14 cellular contexts compared by ENCODE assay signal in the genomic region with DNA sequence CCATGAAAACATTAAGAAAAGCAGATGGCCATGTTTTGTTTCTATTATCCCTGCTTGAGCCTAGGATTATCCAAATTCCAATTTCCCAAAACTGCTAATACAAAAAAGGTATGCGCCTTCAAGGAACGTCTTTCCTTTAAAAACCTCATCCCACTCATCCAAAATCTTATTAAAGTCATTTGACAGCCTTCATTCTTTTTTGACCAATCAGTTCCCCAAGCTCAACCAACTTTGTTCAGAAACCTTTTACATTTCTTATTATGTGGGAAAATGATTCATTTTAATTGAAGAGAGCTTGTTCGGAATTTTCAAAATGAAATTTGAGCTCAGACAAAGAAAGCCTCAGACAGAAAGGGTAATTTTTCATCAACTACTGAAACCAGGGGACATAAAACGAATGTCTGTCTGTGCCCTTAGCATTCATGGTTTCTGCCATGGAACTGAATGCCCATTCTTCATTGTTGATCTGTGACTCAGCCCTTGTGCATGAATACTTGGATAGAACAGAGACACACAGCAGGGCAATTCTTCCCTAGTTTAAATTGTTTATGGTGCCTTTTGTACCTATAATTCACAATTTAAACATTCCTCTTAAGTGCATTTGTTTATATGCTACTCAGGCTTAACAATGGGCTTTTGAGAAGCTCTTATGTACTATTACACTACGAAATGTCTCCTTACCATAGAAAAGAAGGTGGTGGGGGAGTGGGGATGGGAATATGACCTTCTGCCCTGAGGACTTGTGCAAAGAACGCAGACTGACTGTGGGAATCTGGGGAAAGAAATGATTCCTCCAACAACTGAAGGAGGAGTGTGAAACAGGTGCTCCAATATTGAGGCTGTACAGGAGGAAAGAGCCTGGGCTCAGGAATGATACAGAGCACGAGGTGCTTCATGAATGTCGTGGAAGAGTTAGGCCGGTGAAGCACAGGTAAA. TPM values are rescaled to one million over a fixed set of nuclear protein-coding genes. Genes with fewer than 3 reads are reported as not detected.
DNase-seq lines count a peak whose midpoint lies in the region; ATAC-seq, FAIRE-seq and TF ChIP-seq lines count a peak whose summit lies in the region.
"Had no signal": no experiment of that assay in that cellular context is flagged by ENCODE, and none has a peak within 500 bp of the region (broad histone marks: within the 10 kb centered on the region; RNA-seq: fewer than 3 reads in every experiment).

No MANE protein-coding gene starts in this region.

- H3K27ac ChIP-seq in brain microvascular endothelial cell (no peak overlapping the region), keratinocyte (ENCODE audit: control insufficient read depth, insufficient read depth, low read length) (peak overlapping the region; percentile 50)
- H3K27ac ChIP-seq: hepatocyte had no signal

- no peak overlapping the region for H3K27ac Mint-ChIP-seq in activated CD4-positive, alpha-beta T cell treated with anti-CD3 and anti-CD28 coated beads, Interleukin-2, amount 10 ng/mL, durations not matched to agents 24 days and 14 days
- no peak overlapping the region for H3K27ac Mint-ChIP-seq in activated CD4-positive, alpha-beta T cell treated with anti-CD3 and anti-CD28 coated beads, Interleukin-2, amount 10 ng/mL, durations not matched to agents 7 days and 5 days
- H3K27ac Mint-ChIP-seq: dendritic cell treated with granulocyte-macrophage colony-stimulating factor and Interleukin-4, amounts not matched to agents 40 ng/mL and 50 ng/mL, for 4 days; naive thymus-derived CD4-positive, alpha-beta T cell had no signal

- peaks cover 5% of the 10 kb centered on the region for H3K27me3 Mint-ChIP-seq in activated CD4-positive, alpha-beta T cell treated with anti-CD3 and anti-CD28 coated beads, Interleukin-2, amount 10 ng/mL, durations not matched to agents 24 days and 14 days
- H3K27me3 Mint-ChIP-seq in activated CD4-positive, alpha-beta T cell treated with anti-CD3 and anti-CD28 coated beads, Interleukin-2, amount 10 ng/mL, durations not matched to agents 7 days and 5 days, result peaks cover 11% of the 10 kb centered on the region
- H3K27me3 Mint-ChIP-seq: dendritic cell treated with granulocyte-macrophage colony-stimulating factor and Interleukin-4, amounts not matched to agents 40 ng/mL and 50 ng/mL, for 4 days had no signal

- H3K36me3 ChIP-seq in brain microvascular endothelial cell (replicated peaks), result no peaks in the 10 kb centered on the region
- H3K36me3 ChIP-seq in keratinocyte (ENCODE audit: control insufficient read depth in 2 of 2, extremely low read depth in 1 of 2, insufficient read depth in 2 of 2, low read length in 2 of 2), result no peaks in the 10 kb centered on the region

- H3K4me3 ChIP-seq in brain microvascular endothelial cell (ENCODE audit: low read depth, low read length) (no peak overlapping the region), keratinocyte (ENCODE audit: control insufficient read depth in 2 of 3, extremely low read depth in 1 of 3, insufficient read depth in 2 of 3, low read depth in 1 of 3, low read length in 3 of 3) (no peak overlapping the region)
- H3K4me3 ChIP-seq: hepatocyte had no signal

- H2AFZ ChIP-seq in keratinocyte (ENCODE audit: control insufficient read depth, low read length), result no peak overlapping the region
- H2AFZ ChIP-seq: hepatocyte had no signal

- H3K4me1 ChIP-seq in keratinocyte (ENCODE audit: control insufficient read depth, extremely low read depth, insufficient read depth, low read length), result peaks cover 12% of the 10 kb centered on the region

- H3K4me1 Mint-ChIP-seq in activated CD4-positive, alpha-beta T cell treated with anti-CD3 and anti-CD28 coated beads, Interleukin-2, amount 10 ng/mL, durations not matched to agents 24 days and 14 days, result peaks cover 20% of the 10 kb centered on the region
- H3K4me1 Mint-ChIP-seq in activated CD4-positive, alpha-beta T cell treated with anti-CD3 and anti-CD28 coated beads, Interleukin-2, amount 10 ng/mL, durations not matched to agents 7 days and 5 days, result peaks cover 21% of the 10 kb centered on the region

- no peak overlapping the region for H3K4me2 ChIP-seq in keratinocyte (ENCODE audit: control insufficient read depth, extremely low read depth, insufficient read depth, low read depth, low read length)
- H3K4me2 ChIP-seq: hepatocyte had no signal

- H3K36me3 Mint-ChIP-seq in activated CD4-positive, alpha-beta T cell treated with anti-CD3 and anti-CD28 coated beads, Interleukin-2, amount 10 ng/mL, durations not matched to agents 24 days and 14 days (ENCODE audit: low read depth), result no peaks in the 10 kb centered on the region
- no peaks in the 10 kb centered on the region for H3K36me3 Mint-ChIP-seq in activated CD4-positive, alpha-beta T cell treated with anti-CD3 and anti-CD28 coated beads, Interleukin-2, amount 10 ng/mL, durations not matched to agents 7 days and 5 days (ENCODE audit: low read depth)

- H3K27me3 ChIP-seq in brain microvascular endothelial cell (replicated peaks) (no peaks in the 10 kb centered on the region), keratinocyte (ENCODE audit: control insufficient read depth, extremely low read depth, insufficient read depth, low read length) (no peaks in the 10 kb centered on the region)
- H3K27me3 ChIP-seq: hepatocyte had no signal

- no peaks in the 10 kb centered on the region for H3K79me2 ChIP-seq in keratinocyte (ENCODE audit: control insufficient read depth, insufficient read depth, low read length)
- H3K79me2 ChIP-seq: hepatocyte had no signal

- CTCF ChIA-PET in activated CD4-positive, alpha-beta T cell treated with anti-CD3 and anti-CD28 coated beads, Interleukin-2, amount 10 ng/mL, durations not matched to agents 7 days and 5 days (lab: Charles Lee), result interaction anchor here (0.6 to 1.5 kb wide), 2 partner anchors 334 to 393 kb away, joined by 3 to 4 read pairs; no protein-coding TSS in a partner anchor

- no peak overlapping the region for H3K9ac ChIP-seq in keratinocyte (ENCODE audit: control insufficient read depth, extremely low read depth, insufficient read depth, low read length)

- no peaks in the 10 kb centered on the region for H3K9me1 ChIP-seq in keratinocyte (ENCODE audit: control insufficient read depth, extremely low read depth, insufficient read depth, low read length)

- peak; percentile 50 for DNase-seq in activated CD4-positive, alpha-beta T cell treated with anti-CD3 and anti-CD28 coated beads, Interleukin-2, amount 10 ng/mL, durations not matched to agents 24 days and 14 days
- DNase-seq in activated CD4-positive, alpha-beta T cell treated with anti-CD3 and anti-CD28 coated beads, Interleukin-2, amount 10 ng/mL, durations not matched to agents 7 days and 5 days, result no peak
- DNase-seq in brain microvascular endothelial cell (peak; percentile 10), keratinocyte (ENCODE audit: low read depth, low spot score) (no peak), urothelium cell line (ENCODE audit: low spot score) (peak; percentile 72), SW480 (ENCODE audit: low spot score) (no peak), NCI-H1436 treated with DMSO at 0.1 percent for 48 hours (lab: John Stamatoyannopoulos, UW) (no peak)
- DNase-seq: activated CD4-positive, alpha-beta T cell treated with anti-CD3 and anti-CD28 coated beads for 48 hours; activated gamma-delta T cell treated with Interleukin-2 at 50 U/mL for 16 hours; naive thymus-derived CD4-positive, alpha-beta T cell; NK-92 treated with Interleukin-12 subunit alpha and Interleukin-12 subunit beta, amount 100 ng/mL, for 24 hours had no signal

- no peak for TF ChIP-seq CTCF in brain microvascular endothelial cell (IDR thresholded peaks at IDR 0.05; ENCODE audit: low read depth, low read length, missing control alignments)
- no peak for TF ChIP-seq CTCF in keratinocyte (optimal IDR thresholded peaks at IDR 0.05 in 1 of 3, IDR thresholded peaks at IDR 0.05 in 1 of 3, conservative IDR thresholded peaks at IDR 0.05 in 1 of 3; ENCODE audit: extremely low read depth in 1 of 3, insufficient read depth in 2 of 3, low read length in 3 of 3)

- no peaks in the 10 kb centered on the region for H3K9me3 Mint-ChIP-seq in activated CD4-positive, alpha-beta T cell treated with anti-CD3 and anti-CD28 coated beads, Interleukin-2, amount 10 ng/mL, durations not matched to agents 24 days and 14 days
- H3K9me3 Mint-ChIP-seq in activated CD4-positive, alpha-beta T cell treated with anti-CD3 and anti-CD28 coated beads, Interleukin-2, amount 10 ng/mL, durations not matched to agents 7 days and 5 days, result no peaks in the 10 kb centered on the region
- H3K9me3 Mint-ChIP-seq: dendritic cell treated with granulocyte-macrophage colony-stimulating factor and Interleukin-4, amounts not matched to agents 40 ng/mL and 50 ng/mL, for 4 days had no signal

- ATAC-seq in HG03196 (IDR thresholded peaks at IDR 0.05; ENCODE audit: unreplicated experiment), result no peak
- ATAC-seq: naive thymus-derived CD4-positive, alpha-beta T cell had no signal

- no peak overlapping the region for H3K4me3 Mint-ChIP-seq in activated CD4-positive, alpha-beta T cell treated with anti-CD3 and anti-CD28 coated beads, Interleukin-2, amount 10 ng/mL, durations not matched to agents 24 days and 14 days
- no peak overlapping the region for H3K4me3 Mint-ChIP-seq in activated CD4-positive, alpha-beta T cell treated with anti-CD3 and anti-CD28 coated beads, Interleukin-2, amount 10 ng/mL, durations not matched to agents 7 days and 5 days
- H3K4me3 Mint-ChIP-seq: dendritic cell treated with granulocyte-macrophage colony-stimulating factor and Interleukin-4, amounts not matched to agents 40 ng/mL and 50 ng/mL, for 4 days; naive thymus-derived CD4-positive, alpha-beta T cell had no signal

- H4K20me1 ChIP-seq in keratinocyte (ENCODE audit: control insufficient read depth, extremely low read depth, insufficient read depth, low read length), result no peaks in the 10 kb centered on the region

- H3K9me3 ChIP-seq in keratinocyte (ENCODE audit: control insufficient read depth, low read depth, low read length), result no peaks in the 10 kb centered on the region

- intact Hi-C loops in activated CD4-positive, alpha-beta T cell treated with anti-CD3 and anti-CD28 coated beads, Interleukin-2, amount 10 ng/mL, durations not matched to agents 24 days and 14 days (cut with micrococcal nuclease), result no loop called here

- dilution Hi-C loops in keratinocyte (cut with MboI; ENCODE audit: extremely low pct_ligation_motif_present, low sequenced_read_pairs), result no loop called here

- POLR2A ChIA-PET in activated CD4-positive, alpha-beta T cell treated with anti-CD3 and anti-CD28 coated beads, Interleukin-2, amount 10 ng/mL, durations not matched to agents 7 days and 5 days (lab: Charles Lee), result no interaction called here

- in situ Hi-C loops in brain microvascular endothelial cell (cut with HindIII; ENCODE audit: low pct_ligation_motif_present, low sequenced_read_pairs), result no loop called here

- peak; percentile 90 for FAIRE-seq in keratinocyte (lab: Jason Lieb, UNC)
- no peak for FAIRE-seq in urothelium cell line (lab: Jason Lieb, UNC)

RNA-seq across cellular contexts. Expression of a gene that starts 49.8 kb away (rescaled TPM):
- not detected in 2 replicates for total RNA-seq in activated CD4-positive, alpha-beta T cell treated with anti-CD3 and anti-CD28 coated beads, Interleukin-2, amount 10 ng/mL, durations not matched to agents 24 days and 14 days
- not detected for total RNA-seq in activated CD4-positive, alpha-beta T cell treated with anti-CD3 and anti-CD28 coated beads, Interleukin-2, amount 10 ng/mL, durations not matched to agents 7 days and 5 days
- not detected in 3 replicates for polyA plus RNA-seq in keratinocyte
- polyA plus RNA-seq in keratinocyte (2011; ENCODE audit: low read depth), result not detected
- polyA plus RNA-seq in keratinocyte (2011; cell fraction: cytosol; rRNA removed), result not detected in 2 replicates
- polyA plus RNA-seq in keratinocyte (2011; cell fraction: nucleus; rRNA removed), result not detected in 2 replicates
- polyA plus RNA-seq in keratinocyte (2012; ENCODE audit: low replicate concordance), result 0.35 TPM in 1 of 2 replicates, not detected in the other
- polyA minus RNA-seq in keratinocyte, result not detected in 3 replicates
- not detected for polyA minus RNA-seq in keratinocyte (2011; cell fraction: cytosol; rRNA and poly(A)+ RNA removed)
- not detected in 2 replicates for polyA minus RNA-seq in keratinocyte (2011; cell fraction: nucleus; rRNA and poly(A)+ RNA removed)

Comparison
In these comparisons a context has a peak if more than half of its experiments do, and no peak if none do; other contexts are left out.
1. DNase-seq: peak in activated CD4-positive, alpha-beta T cell treated with anti-CD3 and anti-CD28 coated beads, Interleukin-2, amount 10 ng/mL, durations not matched to agents 24 days and 14 days (single experiment), brain microvascular endothelial cell (single experiment) and urothelium cell line (single experiment); none in activated CD4-positive, alpha-beta T cell treated with anti-CD3 and anti-CD28 coated beads, Interleukin-2, amount 10 ng/mL, durations not matched to agents 7 days and 5 days (single experiment), keratinocyte (single experiment), SW480 (single experiment) and NCI-H1436 treated with DMSO at 0.1 percent for 48 hours (single experiment).